ENCODE assay signal across 8 cellular contexts in the genomic region with DNA sequence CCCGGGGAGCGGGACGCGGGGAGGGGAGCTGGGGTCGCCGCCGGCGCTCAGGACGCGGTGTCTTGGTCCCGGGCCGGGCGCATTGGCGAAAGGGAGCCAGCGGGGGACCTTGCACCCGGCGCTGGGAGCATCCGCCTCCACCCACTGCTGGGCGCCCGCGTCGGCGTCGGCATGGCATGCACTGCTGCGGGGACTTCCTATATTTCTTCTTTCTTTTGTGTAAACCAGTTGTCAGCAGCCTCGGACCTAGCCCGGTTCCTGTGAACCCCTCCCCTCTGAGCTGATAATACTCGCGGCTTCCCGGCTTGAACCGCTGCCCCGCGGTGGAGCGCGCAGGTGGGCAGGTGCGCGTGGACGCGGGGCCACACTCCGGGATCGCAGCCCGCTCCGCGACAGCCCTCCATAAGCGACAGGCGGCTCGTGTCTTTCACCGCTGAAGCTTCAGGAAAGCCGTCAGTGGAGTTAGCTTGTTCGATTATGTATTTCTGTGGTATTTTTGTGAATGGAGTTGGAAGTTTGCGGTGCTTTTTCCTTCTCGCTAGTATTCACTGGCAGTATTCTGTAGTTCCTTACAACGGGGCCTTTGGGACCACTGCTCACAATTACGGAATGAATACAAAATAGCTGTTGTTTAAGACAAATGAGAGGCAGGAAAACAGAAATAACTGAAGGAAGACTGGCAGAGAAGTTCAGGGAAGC. TPM values are rescaled to one million over a fixed set of nuclear protein-coding genes. Genes with fewer than 3 reads are reported as not detected.
A peak's percentile ranks its signal among the peaks of the same experiment; 100 is the strongest.
DNase-seq lines count a peak whose midpoint lies in the region; ATAC-seq and TF ChIP-seq lines count a peak whose summit lies in the region.

No MANE protein-coding gene starts in this region.

- H3K27ac Mint-ChIP-seq in nephron = no peak overlapping the region

- peak overlapping the region; percentile 64 to 88 (median 79) for H3K4me3 ChIP-seq in upper lobe of left lung

- TF ChIP-seq CTCF in nephron (IDR thresholded peaks at IDR 0.05; ENCODE audit: unreplicated experiment in 3 of 3) (no peak), upper lobe of left lung (IDR thresholded peaks at IDR 0.05) (no peak)

- H3K9me3 Mint-ChIP-seq in nephron = no peaks in the 10 kb centered on the region

- no peaks in the 10 kb centered on the region for H3K36me3 ChIP-seq in upper lobe of left lung

- peak overlapping the region in 1 of 4 donors; percentile 63 for H3K27ac ChIP-seq in upper lobe of left lung

- peak overlapping the region; percentile 87 to 91 (median 91) for H3K4me3 Mint-ChIP-seq in nephron

- H3K9me3 ChIP-seq in upper lobe of left lung = no peaks in the 10 kb centered on the region

- no peaks in the 10 kb centered on the region for H3K36me3 Mint-ChIP-seq in nephron (ENCODE audit: low read depth)

- ATAC-seq in HG02885 (IDR thresholded peaks at IDR 0.05; ENCODE audit: poor library complexity, unreplicated experiment) (peak; percentile 24), esophagus mucosa (peak; percentile 3), upper lobe of left lung (ENCODE audit: low FRiP score in 2 of 2) (peak in 1 of 2 donors; percentile 69)

- peaks cover 0 to 5% (median 0%) of the 10 kb centered on the region in 4 donors for H3K27me3 ChIP-seq in upper lobe of left lung

- no peak for TF ChIP-seq POLR2A in upper lobe of left lung (IDR thresholded peaks at IDR 0.05)

- peaks cover 5% of the 10 kb centered on the region for H3K4me1 Mint-ChIP-seq in nephron

- peaks cover 12 to 25% (median 23%) of the 10 kb centered on the region in 4 donors for H3K4me1 ChIP-seq in upper lobe of left lung

- peaks cover 73% of the 10 kb centered on the region for H3K27me3 Mint-ChIP-seq in nephron (ENCODE audit: low read depth)

- DNase-seq in NCI-H1436 (lab: John Stamatoyannopoulos, UW) (peak; percentile 10), NCI-H1436 treated with DMSO at 0.1 percent for 48 hours (lab: John Stamatoyannopoulos, UW) (no peak), NCI-H2171 treated with DMSO at 0.1 percent for 48 hours (lab: John Stamatoyannopoulos, UW) (peak; percentile 85), upper lobe of left lung (peak; percentile 53 to 91)
- peak; percentile 26 for DNase-seq in activated CD8-positive, alpha-beta memory T cell treated with anti-CD3 and anti-CD28 coated beads, Interleukin-2, amount 50 U/mL, for 4 hours

- TF ChIP-seq EP300 in upper lobe of left lung (IDR thresholded peaks at IDR 0.05) = no peak

- 2 to 4% methylated on average over 22 to 53 of the region's 54 CpGs for WGBS in upper lobe of left lung, 2 donors

RNA-seq across cellular contexts. Expression of a gene that starts 0.8 kb away (rescaled TPM):
- total RNA-seq in esophagus mucosa = 58.3 TPM
- 1 to 10 TPM; 2.1 to 7.5 (median 3.1) TPM for total RNA-seq in upper lobe of left lung
